Comparison of ENCODE assay signal across 37 cellular contexts in genomic region chr2:84788498-84788897, GRCh38.
"Had no signal": no experiment of that assay in that cellular context is flagged by ENCODE, and none has a peak within 500 bp of the region (broad histone marks: within the 10 kb centered on the region; RNA-seq: fewer than 3 reads in every experiment).

No MANE protein-coding gene starts in this region.

- DNase-seq: activated B cell treated with CpG ODN at 0.5 μM for 24 hours; activated CD4-positive, alpha-beta memory T cell treated with anti-CD3 and anti-CD28 coated beads for 36 hours; activated CD4-positive, alpha-beta T cell treated with anti-CD3 and anti-CD28 coated beads for 48 hours; activated CD4-positive, alpha-beta T cell treated with anti-CD3 and anti-CD28 coated beads, Interleukin-2, amount 50 U/mL, for 1 hour; activated CD4-positive, alpha-beta T cell treated with anti-CD3 and anti-CD28 coated beads, Interleukin-2, amount 50 U/mL, for 4 hours; activated CD4-positive, CD25-positive, alpha-beta regulatory T cell treated with anti-CD3 and anti-CD28 coated beads, Interleukin-2, amount 50 U/mL, for 72 hours; activated CD8-positive, alpha-beta memory T cell treated with anti-CD3 and anti-CD28 coated beads, Interleukin-2, amount 50 U/mL, for 4 hours; activated CD8-positive, alpha-beta T cell treated with anti-CD3 and anti-CD28 coated beads for 36 hours; activated effector memory CD4-positive, alpha-beta T cell treated with anti-CD3 and anti-CD28 coated beads, Interleukin-2, amount 50 U/mL, for 16 hours; activated gamma-delta T cell treated with Interleukin-2 at 50 U/mL for 16 hours; activated naive CD4-positive, alpha-beta T cell; activated naive CD4-positive, alpha-beta T cell treated with anti-CD3 and anti-CD28 coated beads for 36 hours; activated naive CD4-positive, alpha-beta T cell treated with anti-CD3 and anti-CD28 coated beads, Interleukin-2, amount 50 U/mL, for 16 hours; activated naive CD8-positive, alpha-beta T cell treated with anti-CD3 and anti-CD28 coated beads for 36 hours; activated T-cell treated with anti-CD3 and anti-CD28 coated beads for 4 hours; activated T-cell treated with anti-CD3 and anti-CD28 coated beads, Interleukin-2, amount 50 U/mL, for 1 hour; activated T-cell treated with anti-CD3 and anti-CD28 coated beads, Interleukin-2, amount 50 U/mL, for 4 hours; activated T-cell treated with anti-CD3 and anti-CD28 coated beads, Interleukin-2, amount 50 U/mL, for 72 hours; adrenal gland; amniotic stem cell; aorta; body of pancreas; brain microvascular endothelial cell; caudate nucleus; cerebellar nuclear complex; SW 1271; T-helper 1 cell; T-helper 2 cell; T-helper 9 cell had no signal

- ATAC-seq: activated CD8-positive, alpha-beta T cell treated with anti-CD3 and anti-CD28 coated beads for 36 hours; activated naive CD4-positive, alpha-beta T cell treated with anti-CD3 and anti-CD28 coated beads, Interleukin-2, amount 50 U/mL, for 72 hours; activated T-cell treated with anti-CD3 and anti-CD28 coated beads, Interleukin-2, amount 50 U/mL, for 4 hours; activated T-cell treated with anti-CD3 and anti-CD28 coated beads, Interleukin-2, amount 50 U/mL, for 72 hours; activated T-helper 17 cell treated with anti-CD3 and anti-CD28 coated beads, Interleukin-2, amount 50 U/mL, for 72 hours; body of pancreas had no signal

- H3K9me3 Mint-ChIP-seq: activated B cell treated with CpG ODN at 0.5 μM for 24 hours had no signal

- H3K4me1 ChIP-seq: adrenal gland, body of pancreas, breast epithelium had no signal

- H3K4me3 Mint-ChIP-seq: activated B cell treated with CpG ODN at 0.5 μM for 24 hours; activated CD4-positive, alpha-beta memory T cell treated with anti-CD3 and anti-CD28 coated beads for 36 hours; activated CD8-positive, alpha-beta T cell treated with anti-CD3 and anti-CD28 coated beads for 36 hours; activated naive CD4-positive, alpha-beta T cell treated with anti-CD3 and anti-CD28 coated beads for 36 hours; activated naive CD8-positive, alpha-beta T cell treated with anti-CD3 and anti-CD28 coated beads for 36 hours; activated T-cell treated with anti-CD3 and anti-CD28 coated beads, Interleukin-2, amount 50 U/mL, for 4 hours; activated T-cell treated with anti-CD3 and anti-CD28 coated beads, Interleukin-2, amount 50 U/mL, for 72 hours; activated T-helper 1 cell treated with anti-CD3 and anti-CD28 coated beads, Interleukin-12 subunit alpha, Interleukin-12 subunit beta, Interleukin-2, Interleukin-4 antibody, amounts not matched to agents 30 ng/mL and 10 ng/mL and 1 ng/mL, durations not matched to agents 14 hours and 24 hours and 36 hours; activated T-helper 17 cell treated with anti-CD3 and anti-CD28 coated beads, Interleukin-2, amount 50 U/mL, for 72 hours; central memory CD8-positive, alpha-beta T cell; T-helper 1 cell treated with Interleukin-12 subunit alpha and Interleukin-12 subunit beta and Interleukin-4 antibody, amounts not matched to agents 30 μg/mL and 1 μg/mL, for 36 hours; T-helper 2 cell treated with Interferon-gamma antibody and Interleukin-4, amounts not matched to agents 5 μg/mL and 100 μg/mL, for 36 hours had no signal

- H3K36me3 Mint-ChIP-seq: activated CD4-positive, alpha-beta memory T cell treated with anti-CD3 and anti-CD28 coated beads for 36 hours had no signal

- H3K4me1 Mint-ChIP-seq: activated B cell treated with CpG ODN at 0.5 μM for 24 hours had no signal

- H3K27ac Mint-ChIP-seq: activated B cell treated with CpG ODN at 0.5 μM for 24 hours; activated CD4-positive, alpha-beta memory T cell treated with anti-CD3 and anti-CD28 coated beads for 36 hours; activated CD8-positive, alpha-beta T cell treated with anti-CD3 and anti-CD28 coated beads for 36 hours; activated naive CD4-positive, alpha-beta T cell treated with anti-CD3 and anti-CD28 coated beads for 36 hours; activated naive CD4-positive, alpha-beta T cell treated with anti-CD3 and anti-CD28 coated beads, Interleukin-2, amount 50 U/mL, for 72 hours; activated naive CD8-positive, alpha-beta T cell treated with anti-CD3 and anti-CD28 coated beads for 36 hours; activated T-cell treated with anti-CD3 and anti-CD28 coated beads, Interleukin-2, amount 50 U/mL, for 72 hours; activated T-helper 1 cell treated with anti-CD3 and anti-CD28 coated beads, Interleukin-12 subunit alpha, Interleukin-12 subunit beta, Interleukin-2, Interleukin-4 antibody, amounts not matched to agents 30 ng/mL and 10 ng/mL and 1 ng/mL, durations not matched to agents 14 hours and 24 hours and 36 hours; activated T-helper 17 cell treated with anti-CD3 and anti-CD28 coated beads, Interleukin-2, amount 50 U/mL, for 72 hours; T-helper 1 cell treated with Interleukin-12 subunit alpha and Interleukin-12 subunit beta and Interleukin-4 antibody, amounts not matched to agents 30 μg/mL and 1 μg/mL, for 36 hours; T-helper 2 cell treated with Interferon-gamma antibody and Interleukin-4, amounts not matched to agents 5 μg/mL and 100 μg/mL, for 36 hours had no signal

- H3K27me3 Mint-ChIP-seq: activated B cell treated with CpG ODN at 0.5 μM for 24 hours; activated CD4-positive, alpha-beta memory T cell treated with anti-CD3 and anti-CD28 coated beads for 36 hours; activated CD8-positive, alpha-beta T cell treated with anti-CD3 and anti-CD28 coated beads for 36 hours; activated naive CD8-positive, alpha-beta T cell treated with anti-CD3 and anti-CD28 coated beads for 36 hours; activated T-helper 17 cell treated with anti-CD3 and anti-CD28 coated beads, Interleukin-2, amount 50 U/mL, for 72 hours; central memory CD8-positive, alpha-beta T cell had no signal

- H3K36me3 ChIP-seq: adrenal gland, brain microvascular endothelial cell, breast epithelium had no signal

- H3K4me3 ChIP-seq: adrenal gland, body of pancreas, breast epithelium had no signal

- H3K9me3 ChIP-seq: adrenal gland, breast epithelium had no signal

- H3K27ac ChIP-seq: adrenal gland, body of pancreas, brain microvascular endothelial cell, breast epithelium, VCaP had no signal

- H3K27me3 ChIP-seq: adrenal gland, body of pancreas, brain microvascular endothelial cell, breast epithelium had no signal
